1 cellular context compared by ENCODE assay signal in the genomic region with DNA sequence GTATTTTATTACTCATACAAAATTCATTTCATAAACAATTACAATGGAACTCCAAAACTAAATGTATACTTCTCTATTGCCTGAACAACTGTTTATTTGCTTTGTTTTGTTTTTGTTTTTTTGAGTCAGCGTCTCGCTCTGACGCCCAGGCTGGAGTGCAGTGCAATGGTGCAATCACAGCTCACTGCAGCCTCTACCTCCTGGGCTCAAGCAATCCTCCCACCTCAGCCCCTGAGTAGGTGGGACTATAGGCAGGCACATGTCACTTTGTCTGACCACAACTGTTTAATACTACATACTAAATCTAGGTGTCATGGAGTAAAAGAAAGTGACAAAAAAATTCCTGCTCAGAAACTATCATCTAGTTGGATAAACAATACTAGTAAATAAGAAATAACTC.
TF ChIP-seq lines count a peak whose summit lies in the region.

No MANE protein-coding gene starts in this region.

TF ChIP-seq in GM23338, 12 proteins besides CTCF, POLR2A, EP300 and RAD21 (continued from another document):
- TF ChIP-seq, protein P1, sequence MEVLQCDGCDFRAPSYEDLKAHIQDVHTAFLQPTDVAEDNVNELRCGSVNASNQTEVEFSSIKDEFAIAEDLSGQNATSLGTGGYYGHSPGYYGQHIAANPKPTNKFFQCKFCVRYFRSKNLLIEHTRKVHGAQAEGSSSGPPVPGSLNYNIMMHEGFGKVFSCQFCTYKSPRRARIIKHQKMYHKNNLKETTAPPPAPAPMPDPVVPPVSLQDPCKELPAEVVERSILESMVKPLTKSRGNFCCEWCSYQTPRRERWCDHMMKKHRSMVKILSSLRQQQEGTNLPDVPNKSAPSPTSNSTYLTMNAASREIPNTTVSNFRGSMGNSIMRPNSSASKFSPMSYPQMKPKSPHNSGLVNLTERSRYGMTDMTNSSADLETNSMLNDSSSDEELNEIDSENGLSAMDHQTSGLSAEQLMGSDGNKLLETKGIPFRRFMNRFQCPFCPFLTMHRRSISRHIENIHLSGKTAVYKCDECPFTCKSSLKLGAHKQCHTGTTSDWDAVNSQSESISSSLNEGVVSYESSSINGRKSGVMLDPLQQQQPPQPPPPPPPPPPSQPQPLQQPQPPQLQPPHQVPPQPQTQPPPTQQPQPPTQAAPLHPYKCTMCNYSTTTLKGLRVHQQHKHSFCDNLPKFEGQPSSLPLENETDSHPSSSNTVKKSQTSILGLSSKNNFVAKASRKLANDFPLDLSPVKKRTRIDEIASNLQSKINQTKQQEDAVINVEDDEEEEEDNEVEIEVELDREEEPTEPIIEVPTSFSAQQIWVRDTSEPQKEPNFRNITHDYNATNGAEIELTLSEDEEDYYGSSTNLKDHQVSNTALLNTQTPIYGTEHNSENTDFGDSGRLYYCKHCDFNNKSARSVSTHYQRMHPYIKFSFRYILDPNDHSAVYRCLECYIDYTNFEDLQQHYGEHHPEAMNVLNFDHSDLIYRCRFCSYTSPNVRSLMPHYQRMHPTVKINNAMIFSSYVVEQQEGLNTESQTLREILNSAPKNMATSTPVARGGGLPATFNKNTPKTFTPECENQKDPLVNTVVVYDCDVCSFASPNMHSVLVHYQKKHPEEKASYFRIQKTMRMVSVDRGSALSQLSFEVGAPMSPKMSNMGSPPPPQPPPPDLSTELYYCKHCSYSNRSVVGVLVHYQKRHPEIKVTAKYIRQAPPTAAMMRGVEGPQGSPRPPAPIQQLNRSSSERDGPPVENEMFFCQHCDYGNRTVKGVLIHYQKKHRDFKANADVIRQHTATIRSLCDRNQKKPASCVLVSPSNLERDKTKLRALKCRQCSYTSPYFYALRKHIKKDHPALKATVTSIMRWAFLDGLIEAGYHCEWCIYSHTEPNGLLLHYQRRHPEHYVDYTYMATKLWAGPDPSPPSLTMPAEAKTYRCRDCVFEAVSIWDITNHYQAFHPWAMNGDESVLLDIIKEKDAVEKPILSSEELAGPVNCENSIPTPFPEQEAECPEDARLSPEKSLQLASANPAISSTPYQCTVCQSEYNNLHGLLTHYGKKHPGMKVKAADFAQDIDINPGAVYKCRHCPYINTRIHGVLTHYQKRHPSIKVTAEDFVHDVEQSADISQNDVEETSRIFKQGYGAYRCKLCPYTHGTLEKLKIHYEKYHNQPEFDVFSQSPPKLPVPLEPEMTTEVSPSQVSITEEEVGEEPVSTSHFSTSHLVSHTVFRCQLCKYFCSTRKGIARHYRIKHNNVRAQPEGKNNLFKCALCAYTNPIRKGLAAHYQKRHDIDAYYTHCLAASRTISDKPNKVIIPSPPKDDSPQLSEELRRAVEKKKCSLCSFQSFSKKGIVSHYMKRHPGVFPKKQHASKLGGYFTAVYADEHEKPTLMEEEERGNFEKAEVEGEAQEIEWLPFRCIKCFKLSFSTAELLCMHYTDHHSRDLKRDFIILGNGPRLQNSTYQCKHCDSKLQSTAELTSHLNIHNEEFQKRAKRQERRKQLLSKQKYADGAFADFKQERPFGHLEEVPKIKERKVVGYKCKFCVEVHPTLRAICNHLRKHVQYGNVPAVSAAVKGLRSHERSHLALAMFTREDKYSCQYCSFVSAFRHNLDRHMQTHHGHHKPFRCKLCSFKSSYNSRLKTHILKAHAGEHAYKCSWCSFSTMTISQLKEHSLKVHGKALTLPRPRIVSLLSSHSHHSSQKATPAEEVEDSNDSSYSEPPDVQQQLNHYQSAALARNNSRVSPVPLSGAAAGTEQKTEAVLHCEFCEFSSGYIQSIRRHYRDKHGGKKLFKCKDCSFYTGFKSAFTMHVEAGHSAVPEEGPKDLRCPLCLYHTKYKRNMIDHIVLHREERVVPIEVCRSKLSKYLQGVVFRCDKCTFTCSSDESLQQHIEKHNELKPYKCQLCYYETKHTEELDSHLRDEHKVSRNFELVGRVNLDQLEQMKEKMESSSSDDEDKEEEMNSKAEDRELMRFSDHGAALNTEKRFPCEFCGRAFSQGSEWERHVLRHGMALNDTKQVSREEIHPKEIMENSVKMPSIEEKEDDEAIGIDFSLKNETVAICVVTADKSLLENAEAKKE (CRISPR knock-in tag; IDR thresholded peaks at IDR 0.05): no peak
- TF ChIP-seq POLR2AphosphoS5 (IDR thresholded peaks at IDR 0.05; ENCODE audit: low read depth): no peak
